7 cellular contexts compared by ENCODE assay signal in the genomic region with DNA sequence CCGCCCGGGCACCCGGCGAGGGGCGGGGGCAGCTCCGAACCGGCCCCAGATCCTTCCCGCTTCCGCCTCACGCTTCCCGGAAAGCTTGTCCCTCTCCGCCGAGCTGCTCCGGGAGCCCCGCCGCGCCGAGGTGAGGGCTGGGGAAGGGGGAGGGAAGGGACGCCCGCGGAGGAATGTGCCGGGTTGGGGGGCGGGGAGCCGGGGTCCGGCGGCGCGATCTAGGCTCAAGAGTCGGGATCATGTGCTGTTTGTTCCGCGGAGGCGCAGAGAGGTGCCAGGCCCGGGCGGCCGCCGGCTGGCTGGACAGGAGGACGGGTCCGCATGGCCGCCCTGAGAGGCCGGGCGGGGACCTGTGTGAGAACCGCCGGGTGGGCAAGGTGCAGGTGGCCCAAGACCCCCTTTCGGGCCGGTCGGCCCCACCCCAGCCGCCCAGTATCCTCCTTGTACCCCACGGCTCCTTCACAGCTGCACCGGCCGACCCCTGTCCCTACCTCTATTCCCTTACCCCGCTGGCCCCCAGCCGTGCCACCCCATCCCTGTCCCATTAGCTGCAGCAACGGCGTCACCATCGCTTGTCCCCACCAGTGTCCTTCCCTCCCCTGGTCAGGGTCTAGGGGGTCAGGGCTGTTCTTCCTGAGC. TPM values are rescaled to one million over a fixed set of nuclear protein-coding genes. Genes with fewer than 3 reads are reported as not detected.
DNase-seq lines count a peak whose midpoint lies in the region; ATAC-seq and TF ChIP-seq lines count a peak whose summit lies in the region.

No MANE protein-coding gene starts in this region.

- no peaks in the 10 kb centered on the region for H3K9me3 Mint-ChIP-seq in activated CD4-positive, alpha-beta memory T cell treated with anti-CD3 and anti-CD28 coated beads, Interleukin-2, amount 10 ng/mL, durations not matched to agents 7 days and 5 days

- H3K27ac ChIP-seq in foreskin keratinocyte (peak overlapping the region; percentile 45), osteoblast (ENCODE audit: low read depth, low read length) (peak overlapping the region; percentile 41)

- peak overlapping the region; percentile 52 for H3K27ac Mint-ChIP-seq in activated CD4-positive, alpha-beta memory T cell treated with anti-CD3 and anti-CD28 coated beads, Interleukin-2, amount 10 ng/mL, durations not matched to agents 7 days and 5 days

- POLR2A ChIA-PET in activated CD4-positive, alpha-beta memory T cell treated with anti-CD3 and anti-CD28 coated beads, Interleukin-2, amount 10 ng/mL, durations not matched to agents 7 days and 5 days (lab: Charles Lee): interaction anchor here (1.1 to 4.6 kb wide), 10 partner anchors 9 to 58 kb away, joined by 3 to 43 read pairs (median 5); partner anchors contain the start of genes CAMTA2, PFN1, RNF167 and SLC25A11

- peaks cover 22% of the 10 kb centered on the region for H3K36me3 Mint-ChIP-seq in activated CD4-positive, alpha-beta memory T cell treated with anti-CD3 and anti-CD28 coated beads, Interleukin-2, amount 10 ng/mL, durations not matched to agents 7 days and 5 days (ENCODE audit: low read depth)

- H3K4me1 Mint-ChIP-seq in activated CD4-positive, alpha-beta memory T cell treated with anti-CD3 and anti-CD28 coated beads, Interleukin-2, amount 10 ng/mL, durations not matched to agents 7 days and 5 days: peaks cover 26% of the 10 kb centered on the region

- peak overlapping the region; percentile 79 for H3K4me3 Mint-ChIP-seq in activated CD4-positive, alpha-beta memory T cell treated with anti-CD3 and anti-CD28 coated beads, Interleukin-2, amount 10 ng/mL, durations not matched to agents 7 days and 5 days

- H3K4me1 ChIP-seq in foreskin keratinocyte (no peaks in the 10 kb centered on the region), osteoblast (ENCODE audit: insufficient read depth, low read length) (peaks cover 24% of the 10 kb centered on the region)

- H3K4me2 ChIP-seq in osteoblast (ENCODE audit: insufficient read depth, low read length): peak overlapping the region; percentile 94

- H3K9me3 ChIP-seq in osteoblast (ENCODE audit: low read depth, low read length): no peaks in the 10 kb centered on the region

- H3K36me3 ChIP-seq in osteoblast (ENCODE audit: insufficient read depth, low read length): peaks cover 22% of the 10 kb centered on the region

- peaks cover 31% of the 10 kb centered on the region for H3K79me2 ChIP-seq in osteoblast (ENCODE audit: insufficient read depth, low read length)

- H3K27me3 Mint-ChIP-seq in activated CD4-positive, alpha-beta memory T cell treated with anti-CD3 and anti-CD28 coated beads, Interleukin-2, amount 10 ng/mL, durations not matched to agents 7 days and 5 days: no peaks in the 10 kb centered on the region

- peak; percentile 49 for TF ChIP-seq POLR2A in GM18951 (IDR thresholded peaks at IDR 0.05; ENCODE audit: extremely low read depth, insufficient read depth, insufficient read length)

- CTCF ChIA-PET in activated CD4-positive, alpha-beta memory T cell treated with anti-CD3 and anti-CD28 coated beads, Interleukin-2, amount 10 ng/mL, durations not matched to agents 7 days and 5 days (lab: Charles Lee): interaction anchor here (0.9 to 2.9 kb wide), 4 partner anchors 11 to 89 kb away, joined by 3 to 13 read pairs (median 6); partner anchors contain the start of gene CAMTA2

- H3K27me3 ChIP-seq in foreskin keratinocyte: no peaks in the 10 kb centered on the region
- no peaks in the 10 kb centered on the region for H3K27me3 ChIP-seq in osteoblast (ENCODE audit: insufficient read depth, low read length)

- DNase-seq in activated CD4-positive, alpha-beta memory T cell treated with anti-CD3 and anti-CD28 coated beads, Interleukin-2, amount 10 ng/mL, durations not matched to agents 7 days and 5 days: no peak
- DNase-seq in foreskin keratinocyte (no peak), osteoblast (ENCODE audit: insufficient read length, low spot score, missing footprints) (no peak), NCI-H1417 treated with DMSO at 0.1 percent for 48 hours (lab: John Stamatoyannopoulos, UW) (no peak), DMS 273 (lab: John Stamatoyannopoulos, UW; ENCODE audit: unreplicated experiment) (no peak)

- in situ Hi-C loops in GM18951 (cut with MboI; ENCODE audit: low sequenced_read_pairs, unreplicated experiment): no loop called here

- peak; percentile 8 for ATAC-seq in HG03060 (IDR thresholded peaks at IDR 0.05; ENCODE audit: low read depth, unreplicated experiment)
- ATAC-seq in foreskin keratinocyte: no peak

- peaks cover 24% of the 10 kb centered on the region for H4K20me1 ChIP-seq in osteoblast (ENCODE audit: insufficient read depth, low read length)

- peak overlapping the region; percentile 59 for H2AFZ ChIP-seq in osteoblast (ENCODE audit: low read length)

- TF ChIP-seq CTCF in foreskin keratinocyte (conservative IDR thresholded peaks at IDR 0.05) (no peak), osteoblast (IDR thresholded peaks at IDR 0.05; ENCODE audit: extremely low read depth, low read depth, low read length) (no peak)

- peak overlapping the region; percentile 96 for H3K4me3 ChIP-seq in osteoblast (ENCODE audit: insufficient read depth, low read length)

RNA-seq across cellular contexts. Expression of gene KIF1C, which starts 0.4 kb away (rescaled TPM):
- 10 to 100 TPM; 37.4 to 38.5 TPM for total RNA-seq in activated CD4-positive, alpha-beta memory T cell treated with anti-CD3 and anti-CD28 coated beads, Interleukin-2, amount 10 ng/mL, durations not matched to agents 7 days and 5 days
- total RNA-seq in foreskin keratinocyte (106 and 110 TPM in 2 replicates), osteoblast (54.6 and 54.8 TPM in 2 replicates)
- polyA plus RNA-seq in foreskin keratinocyte: 58.4 and 59.5 TPM in 2 replicates

RNA-seq across cellular contexts. Expression of gene INCA1, which starts 0.8 kb away (rescaled TPM):
- total RNA-seq in activated CD4-positive, alpha-beta memory T cell treated with anti-CD3 and anti-CD28 coated beads, Interleukin-2, amount 10 ng/mL, durations not matched to agents 7 days and 5 days: under 1 TPM in 1 of 2 experiments, not detected in 1; 0.25 TPM
- 0.14 TPM in 2 replicates for total RNA-seq in foreskin keratinocyte
- polyA plus RNA-seq in foreskin keratinocyte: 0.35 and 0.37 TPM in 2 replicates
- 0.29 and 0.36 TPM in 2 replicates for total RNA-seq in osteoblast

RNA-seq across cellular contexts. Expression of gene CAMTA2, which starts 10.7 kb away (rescaled TPM):
- 10 to 100 TPM; 73.2 to 80.1 TPM for total RNA-seq in activated CD4-positive, alpha-beta memory T cell treated with anti-CD3 and anti-CD28 coated beads, Interleukin-2, amount 10 ng/mL, durations not matched to agents 7 days and 5 days
- total RNA-seq in foreskin keratinocyte (20.2 and 25.4 TPM in 2 replicates), osteoblast (14.7 and 19.2 TPM in 2 replicates)
- 31.0 and 36.1 TPM in 2 replicates for polyA plus RNA-seq in foreskin keratinocyte

RNA-seq across cellular contexts. Expression of gene SPAG7, which starts 30.5 kb away (rescaled TPM):
- total RNA-seq in activated CD4-positive, alpha-beta memory T cell treated with anti-CD3 and anti-CD28 coated beads, Interleukin-2, amount 10 ng/mL, durations not matched to agents 7 days and 5 days: 10 to 100 TPM; 53.0 to 58.2 TPM
- total RNA-seq in foreskin keratinocyte: 74.4 and 85.3 TPM in 2 replicates
- 103 and 113 TPM in 2 replicates for polyA plus RNA-seq in foreskin keratinocyte
- 34.0 and 39.8 TPM in 2 replicates for total RNA-seq in osteoblast

RNA-seq across cellular contexts. Expression of gene SLC52A1, which starts 37.1 kb away (rescaled TPM):
- total RNA-seq in activated CD4-positive, alpha-beta memory T cell treated with anti-CD3 and anti-CD28 coated beads, Interleukin-2, amount 10 ng/mL, durations not matched to agents 7 days and 5 days: under 1 TPM; 0.65 to 0.68 TPM
- total RNA-seq in foreskin keratinocyte (0.71 and 0.85 TPM in 2 replicates), osteoblast (not detected in 2 replicates)
- polyA plus RNA-seq in foreskin keratinocyte: 0.76 and 0.90 TPM in 2 replicates
